In genomic region chr7:83419013-83419412, GRCh38 we compare ENCODE assay signal across 39 cellular contexts.
"Had no signal": no experiment of that assay in that cellular context is flagged by ENCODE, and none has a peak within 500 bp of the region (broad histone marks: within the 10 kb centered on the region; RNA-seq: fewer than 3 reads in every experiment).

No MANE protein-coding gene starts in this region.

- H3K9me3 ChIP-seq: adrenal gland, ascending aorta, body of pancreas, breast epithelium had no signal

- H3K27me3 ChIP-seq: adrenal gland, ascending aorta, body of pancreas, brain microvascular endothelial cell, breast epithelium, cardiac muscle cell had no signal

- H3K36me3 ChIP-seq: adrenal gland, ascending aorta, brain microvascular endothelial cell, breast epithelium, cardiac muscle cell had no signal

- H3K27ac Mint-ChIP-seq: activated naive CD4-positive, alpha-beta T cell treated with anti-CD3 and anti-CD28 coated beads for 36 hours; activated naive CD4-positive, alpha-beta T cell treated with anti-CD3 and anti-CD28 coated beads, Interleukin-2, amount 10 ng/mL, durations not matched to agents 7 days and 5 days; activated naive CD4-positive, alpha-beta T cell treated with anti-CD3 and anti-CD28 coated beads, Interleukin-2, amount 50 U/mL, for 24 hours; activated naive CD4-positive, alpha-beta T cell treated with anti-CD3 and anti-CD28 coated beads, Interleukin-2, amount 50 U/mL, for 72 hours; activated naive CD8-positive, alpha-beta T cell; activated naive CD8-positive, alpha-beta T cell treated with anti-CD3 and anti-CD28 coated beads for 36 hours; activated naive CD8-positive, alpha-beta T cell treated with anti-CD3 and anti-CD28 coated beads, Interleukin-2, amount 10 ng/mL, durations not matched to agents 7 days and 5 days; activated naive CD8-positive, alpha-beta T cell treated with anti-CD3 and anti-CD28 coated beads, Interleukin-2, amount 50 U/mL, for 24 hours; activated T-cell treated with anti-CD3 and anti-CD28 coated beads, Interleukin-2, amount 50 U/mL, for 72 hours; activated T-helper 1 cell treated with anti-CD3 and anti-CD28 coated beads, Interleukin-12 subunit alpha, Interleukin-12 subunit beta, Interleukin-2, Interleukin-4 antibody, amounts not matched to agents 30 ng/mL and 10 ng/mL and 1 ng/mL, durations not matched to agents 14 hours and 24 hours and 36 hours; activated T-helper 17 cell treated with anti-CD3 and anti-CD28 coated beads, Interleukin-2, amount 50 U/mL, for 72 hours; activated T-helper 2 cell treated with anti-CD3 and anti-CD28 coated beads, Interferon-gamma antibody, Interleukin-2, Interleukin-4, amounts not matched to agents 10 μg/mL and 5 μg/mL and 100 μg/mL, durations not matched to agents 14 hours and 24 hours and 36 hours; brain had no signal

- H3K4me3 ChIP-seq: adrenal gland, ascending aorta, body of pancreas, breast epithelium, cardiac muscle cell had no signal

- H3K27ac ChIP-seq: adrenal gland, ascending aorta, body of pancreas, brain microvascular endothelial cell, breast epithelium, cardiac muscle cell had no signal

- H3K9me3 Mint-ChIP-seq: activated naive CD4-positive, alpha-beta T cell treated with anti-CD3 and anti-CD28 coated beads for 36 hours; activated naive CD4-positive, alpha-beta T cell treated with anti-CD3 and anti-CD28 coated beads, Interleukin-2, amount 10 ng/mL, durations not matched to agents 7 days and 5 days; activated naive CD8-positive, alpha-beta T cell treated with anti-CD3 and anti-CD28 coated beads, Interleukin-2, amount 50 U/mL, for 24 hours; activated T-helper 1 cell treated with anti-CD3 and anti-CD28 coated beads, Interleukin-12 subunit alpha, Interleukin-12 subunit beta, Interleukin-2, Interleukin-4 antibody, amounts not matched to agents 30 ng/mL and 10 ng/mL and 1 ng/mL, durations not matched to agents 14 hours and 24 hours and 36 hours; activated T-helper 2 cell treated with anti-CD3 and anti-CD28 coated beads, Interferon-gamma antibody, Interleukin-2, Interleukin-4, amounts not matched to agents 10 μg/mL and 5 μg/mL and 100 μg/mL, durations not matched to agents 14 hours and 24 hours and 36 hours had no signal

- ATAC-seq: activated naive CD4-positive, alpha-beta T cell treated with anti-CD3 and anti-CD28 coated beads, Interleukin-2, amount 50 U/mL, for 72 hours; activated naive CD8-positive, alpha-beta T cell treated with anti-CD3 and anti-CD28 coated beads, Interleukin-2, amount 50 U/mL, for 24 hours; activated T-cell treated with anti-CD3 and anti-CD28 coated beads, Interleukin-2, amount 50 U/mL, for 4 hours; activated T-cell treated with anti-CD3 and anti-CD28 coated beads, Interleukin-2, amount 50 U/mL, for 72 hours; activated T-helper 17 cell treated with anti-CD3 and anti-CD28 coated beads, Interleukin-2, amount 50 U/mL, for 72 hours; body of pancreas had no signal

- H3K36me3 Mint-ChIP-seq: activated naive CD4-positive, alpha-beta T cell treated with anti-CD3 and anti-CD28 coated beads, Interleukin-2, amount 10 ng/mL, durations not matched to agents 7 days and 5 days; activated naive CD4-positive, alpha-beta T cell treated with anti-CD3 and anti-CD28 coated beads, Interleukin-2, amount 50 U/mL, for 24 hours; activated naive CD4-positive, alpha-beta T cell treated with anti-CD3 and anti-CD28 coated beads, Interleukin-2, amount 50 U/mL, for 72 hours; activated naive CD8-positive, alpha-beta T cell; activated naive CD8-positive, alpha-beta T cell treated with anti-CD3 and anti-CD28 coated beads for 36 hours; activated naive CD8-positive, alpha-beta T cell treated with anti-CD3 and anti-CD28 coated beads, Interleukin-2, amount 10 ng/mL, durations not matched to agents 7 days and 5 days; brain had no signal

- H3K4me1 Mint-ChIP-seq: activated naive CD4-positive, alpha-beta T cell treated with anti-CD3 and anti-CD28 coated beads, Interleukin-2, amount 10 ng/mL, durations not matched to agents 7 days and 5 days; activated naive CD4-positive, alpha-beta T cell treated with anti-CD3 and anti-CD28 coated beads, Interleukin-2, amount 50 U/mL, for 24 hours; activated naive CD8-positive, alpha-beta T cell treated with anti-CD3 and anti-CD28 coated beads for 36 hours; activated naive CD8-positive, alpha-beta T cell treated with anti-CD3 and anti-CD28 coated beads, Interleukin-2, amount 10 ng/mL, durations not matched to agents 7 days and 5 days; activated naive CD8-positive, alpha-beta T cell treated with anti-CD3 and anti-CD28 coated beads, Interleukin-2, amount 50 U/mL, for 24 hours; activated T-helper 17 cell treated with anti-CD3 and anti-CD28 coated beads, Interleukin-2, amount 50 U/mL, for 72 hours; central memory CD8-positive, alpha-beta T cell had no signal

- H3K4me1 ChIP-seq: adrenal gland, ascending aorta, body of pancreas, breast epithelium had no signal

- FAIRE-seq: astrocyte, bronchial epithelial cell, colon had no signal

- H3K4me3 Mint-ChIP-seq: activated naive CD4-positive, alpha-beta T cell treated with anti-CD3 and anti-CD28 coated beads for 36 hours; activated naive CD4-positive, alpha-beta T cell treated with anti-CD3 and anti-CD28 coated beads, Interleukin-2, amount 10 ng/mL, durations not matched to agents 7 days and 5 days; activated naive CD4-positive, alpha-beta T cell treated with anti-CD3 and anti-CD28 coated beads, Interleukin-2, amount 50 U/mL, for 24 hours; activated naive CD8-positive, alpha-beta T cell; activated naive CD8-positive, alpha-beta T cell treated with anti-CD3 and anti-CD28 coated beads for 36 hours; activated naive CD8-positive, alpha-beta T cell treated with anti-CD3 and anti-CD28 coated beads, Interleukin-2, amount 10 ng/mL, durations not matched to agents 7 days and 5 days; activated naive CD8-positive, alpha-beta T cell treated with anti-CD3 and anti-CD28 coated beads, Interleukin-2, amount 50 U/mL, for 24 hours; activated T-cell treated with anti-CD3 and anti-CD28 coated beads, Interleukin-2, amount 50 U/mL, for 4 hours; activated T-cell treated with anti-CD3 and anti-CD28 coated beads, Interleukin-2, amount 50 U/mL, for 72 hours; activated T-helper 1 cell treated with anti-CD3 and anti-CD28 coated beads, Interleukin-12 subunit alpha, Interleukin-12 subunit beta, Interleukin-2, Interleukin-4 antibody, amounts not matched to agents 30 ng/mL and 10 ng/mL and 1 ng/mL, durations not matched to agents 14 hours and 24 hours and 36 hours; activated T-helper 17 cell treated with anti-CD3 and anti-CD28 coated beads, Interleukin-2, amount 50 U/mL, for 72 hours; brain; central memory CD8-positive, alpha-beta T cell had no signal

- H3K27me3 Mint-ChIP-seq: activated naive CD4-positive, alpha-beta T cell treated with anti-CD3 and anti-CD28 coated beads, Interleukin-2, amount 10 ng/mL, durations not matched to agents 7 days and 5 days; activated naive CD4-positive, alpha-beta T cell treated with anti-CD3 and anti-CD28 coated beads, Interleukin-2, amount 50 U/mL, for 24 hours; activated naive CD8-positive, alpha-beta T cell; activated naive CD8-positive, alpha-beta T cell treated with anti-CD3 and anti-CD28 coated beads for 36 hours; activated naive CD8-positive, alpha-beta T cell treated with anti-CD3 and anti-CD28 coated beads, Interleukin-2, amount 10 ng/mL, durations not matched to agents 7 days and 5 days; activated naive CD8-positive, alpha-beta T cell treated with anti-CD3 and anti-CD28 coated beads, Interleukin-2, amount 50 U/mL, for 24 hours; activated T-helper 17 cell treated with anti-CD3 and anti-CD28 coated beads, Interleukin-2, amount 50 U/mL, for 72 hours; brain; central memory CD8-positive, alpha-beta T cell had no signal

- DNase-seq: activated effector memory CD4-positive, alpha-beta T cell treated with anti-CD3 and anti-CD28 coated beads, Interleukin-2, amount 50 U/mL, for 16 hours; activated effector memory CD4-positive, alpha-beta T cell treated with Interleukin-2 at 50 U/mL for 16 hours; activated gamma-delta T cell; activated gamma-delta T cell treated with Interleukin-2 at 50 U/mL for 16 hours; activated naive CD4-positive, alpha-beta T cell; activated naive CD4-positive, alpha-beta T cell treated with anti-CD3 and anti-CD28 coated beads for 36 hours; activated naive CD4-positive, alpha-beta T cell treated with anti-CD3 and anti-CD28 coated beads, Interleukin-2, amount 10 ng/mL, durations not matched to agents 7 days and 5 days; activated naive CD4-positive, alpha-beta T cell treated with anti-CD3 and anti-CD28 coated beads, Interleukin-2, amount 50 U/mL, for 16 hours; activated naive CD4-positive, alpha-beta T cell treated with Interleukin-2 at 50 U/mL for 16 hours; activated naive CD8-positive, alpha-beta T cell treated with anti-CD3 and anti-CD28 coated beads for 36 hours; activated naive CD8-positive, alpha-beta T cell treated with anti-CD3 and anti-CD28 coated beads, Interleukin-2, amount 10 ng/mL, durations not matched to agents 7 days and 5 days; activated naive CD8-positive, alpha-beta T cell treated with anti-CD3 and anti-CD28 coated beads, Interleukin-2, amount 50 U/mL, for 24 hours; activated T-cell treated with anti-CD3 and anti-CD28 coated beads, Interleukin-2, amount 50 U/mL, for 4 hours; activated T-cell treated with anti-CD3 and anti-CD28 coated beads, Interleukin-2, amount 50 U/mL, for 48 hours; activated T-cell treated with anti-CD3 and anti-CD28 coated beads, Interleukin-2, amount 50 U/mL, for 72 hours; adrenal gland; amniotic stem cell; amygdala; anterior cingulate cortex; aorta; body of pancreas; brain microvascular endothelial cell; caudate nucleus; central memory CD4-positive, alpha-beta T cell; cerebellar nuclear complex had no signal
